Comparison of ENCODE assay signal across 13 cellular contexts in genomic region chr12:24861751-24862575, GRCh38.
A peak's percentile ranks its signal among the peaks of the same experiment; 100 is the strongest.
DNase-seq lines count a peak whose midpoint lies in the region; ATAC-seq, FAIRE-seq and TF ChIP-seq lines count a peak whose summit lies in the region.
"Had no signal": no experiment of that assay in that cellular context is flagged by ENCODE, and none has a peak within 500 bp of the region (broad histone marks: within the 10 kb centered on the region; RNA-seq: fewer than 3 reads in every experiment).

No MANE protein-coding gene starts in this region.

- POLR2A ChIA-PET in HepG2 (lab: Yijun Ruan, JAX): no interaction called here

- no peaks in the 10 kb centered on the region; a peak in 1 of 5 replicates for H3K36me3 ChIP-seq in HepG2 (replicated peaks in 1 of 2; ENCODE audit: control insufficient read depth in 1 of 2, insufficient read depth in 2 of 2, low read length in 2 of 2)
- H3K36me3 ChIP-seq: prostate gland had no signal

- DNase-seq in GM18507 (ENCODE audit: extremely low spot score, insufficient read length, low read depth) (no peak), SW480 (ENCODE audit: low spot score) (peak; percentile 55), HepG2 (ENCODE audit: low spot score) (peak; percentile 51), COLO829 (ENCODE audit: low spot score) (no peak), epidermal melanocyte (ENCODE audit: insufficient read length, low spot score) (no peak), NCI-H2196 treated with DMSO at 0.1 percent for 48 hours (lab: John Stamatoyannopoulos, UW; ENCODE audit: unreplicated experiment) (no peak)
- DNase-seq: CD4-positive, alpha-beta T cell; NCI-H1930; SK-N-SH had no signal

- no peak overlapping the region for H2AFZ ChIP-seq in HepG2 (ENCODE audit: low read length)

- TF ChIP-seq POLR2A in HepG2 (IDR thresholded peaks at IDR 0.05; ENCODE audit: insufficient read depth in 1 of 2, low read depth in 2 of 2, low read length in 2 of 2): no peak

- no peaks in the 10 kb centered on the region for H3K79me2 ChIP-seq in HepG2 (ENCODE audit: insufficient read depth, low read length)

- H4K20me1 ChIP-seq in HepG2 (ENCODE audit: insufficient read depth, low read length): no peaks in the 10 kb centered on the region

- intact Hi-C loops in HepG2 (cut with micrococcal nuclease; ENCODE audit: unreplicated experiment): no loop called here

- ATAC-seq in HG02759 (IDR thresholded peaks at IDR 0.05; ENCODE audit: unreplicated experiment) (peak; percentile 75), HepG2 (peak; percentile 64), HG02610 (IDR thresholded peaks at IDR 0.05; ENCODE audit: unreplicated experiment) (no peak)

- CTCF ChIA-PET in HepG2 (lab: Yijun Ruan, JAX; ENCODE audit: low intra/inter-chr PET ratio, low total read pairs): no interaction called here

- no peak for TF ChIP-seq CTCF in HepG2 (CRISPR knock-in tag; IDR thresholded peaks at IDR 0.05)

- WGBS in HepG2 (ENCODE audit: low lambda C conversion rate): 80% methylated on average over 1 of the region's 1 CpG

- no peak for TF ChIP-seq RAD21 in HepG2 (CRISPR knock-in tag; IDR thresholded peaks at IDR 0.05)

- TF ChIP-seq EP300 in HepG2 (IDR thresholded peaks at IDR 0.05; ENCODE audit: low read depth in 2 of 2, low read length in 2 of 2) (no peak), HepG2 (CRISPR knock-in tag; IDR thresholded peaks at IDR 0.05; ENCODE audit: borderline replicate concordance) (no peak)

- H3K9me3 ChIP-seq in HepG2 (ENCODE audit: low read length): no peaks in the 10 kb centered on the region
- H3K9me3 ChIP-seq: prostate gland, SK-N-SH had no signal

- FAIRE-seq in GM18507 (lab: Jason Lieb, UNC) (peak; percentile 36), HepG2 (lab: Jason Lieb, UNC) (peak; percentile 60)
- FAIRE-seq: colon had no signal

- no peak overlapping the region for H3K27ac ChIP-seq in HepG2 (ENCODE audit: extremely low read length, insufficient read depth, low read length)
- H3K27ac ChIP-seq: prostate gland had no signal

- BruUV-seq in HepG2 (replicated peaks; lab: Mats Ljungman, UMichigan): no TSS peak

- no peak overlapping the region for H3K9ac ChIP-seq in HepG2 (ENCODE audit: insufficient read depth, low read depth, low read length)
- H3K9ac ChIP-seq: SK-N-SH had no signal

- H3K4me2 ChIP-seq in HepG2 (ENCODE audit: low read depth, low read length): no peak overlapping the region
- H3K4me2 ChIP-seq: SK-N-SH had no signal

- no peaks in the 10 kb centered on the region for H3K27me3 ChIP-seq in HepG2 (ENCODE audit: control insufficient read depth in 1 of 2, insufficient read depth in 2 of 2, low read length in 2 of 2)

- in situ Hi-C loops in HepG2 (cut with HindIII; ENCODE audit: extremely low pct_ligation_motif_present, low pct_unique_long_range_greater_than_20kb): no loop called here

- H3K4me3 ChIP-seq in HepG2 (replicated peaks in 1 of 3; ENCODE audit: insufficient read depth in 1 of 3, low read depth in 2 of 3, low read length in 3 of 3): no peak overlapping the region
- H3K4me3 ChIP-seq: prostate gland had no signal

- H3K4me1 ChIP-seq in HepG2 (ENCODE audit: insufficient read depth, low read length): peaks cover 10% of the 10 kb centered on the region
- H3K4me1 ChIP-seq: prostate gland had no signal

TF ChIP-seq in HepG2, 621 proteins besides CTCF, POLR2A, EP300 and RAD21:
- TF ChIP-seq ZNF670 (CRISPR knock-in tag; IDR thresholded peaks at IDR 0.05; ENCODE audit: borderline replicate concordance) (peak; percentile 99), ZNF615 (CRISPR knock-in tag; IDR thresholded peaks at IDR 0.05; ENCODE audit: borderline replicate concordance) (no peak), RXRA (CRISPR knock-in tag; IDR thresholded peaks at IDR 0.05) (peak; percentile 36; the same call in 1 of the 2 replicates), BCL6 (CRISPR knock-in tag; IDR thresholded peaks at IDR 0.05) (peak; percentile 18; the same call in 1 of the 2 replicates), RARA (CRISPR knock-in tag; IDR thresholded peaks at IDR 0.05) (peak; percentile 79)

Comparison
In these comparisons a context has a peak if more than half of its experiments do, and no peak if none do; other contexts are left out.
1. DNase-seq: peak in SW480 (single experiment) and HepG2 (single experiment); none in GM18507 (single experiment), COLO829 (single experiment), epidermal melanocyte (single experiment) and NCI-H2196 treated with DMSO at 0.1 percent for 48 hours (single experiment).